In genomic region chr5:14722923-14723322, GRCh38 we compare ENCODE assay signal across 19 cellular contexts.
"Had no signal": no experiment of that assay in that cellular context is flagged by ENCODE, and none has a peak within 500 bp of the region (broad histone marks: within the 10 kb centered on the region; RNA-seq: fewer than 3 reads in every experiment).

No MANE protein-coding gene starts in this region.

- H3K4me1 ChIP-seq: thyroid gland had no signal

- DNase-seq: cortex of kidney; effector memory CD4-positive, alpha-beta T cell; heart left ventricle; hippocampal formation; kidney glomerular epithelial cell; mammary epithelial cell; natural killer cell; posterior cingulate gyrus; small intestine; stimulated activated CD4-positive, alpha-beta T cell treated with anti-CD3 and anti-CD28 coated beads, Interleukin-12 subunit alpha, Interleukin-12 subunit beta, amount 100 ng/mL, for 4 hours; stimulated activated CD4-positive, alpha-beta T cell treated with anti-CD3 and anti-CD28 coated beads, Interleukin-2, amount 100 ng/mL, for 48 hours; stimulated activated naive CD8-positive, alpha-beta T cell treated with anti-CD3 and anti-CD28 coated beads, Interleukin-15, Interleukin-2, amounts not matched to agents 100 U/mL and 50 U/mL, for 24 hours; thyroid gland; uterus had no signal

- H3K36me3 ChIP-seq: right atrium auricular region, uterus had no signal

- H3K4me3 Mint-ChIP-seq: natural killer cell, neural crest cell, type B pancreatic cell had no signal

- H3K9me3 ChIP-seq: heart left ventricle, right atrium auricular region, suprapubic skin, thyroid gland, uterus had no signal

- H3K36me3 Mint-ChIP-seq: natural killer cell had no signal

- H3K27ac Mint-ChIP-seq: natural killer cell, type B pancreatic cell had no signal

- H3K4me3 ChIP-seq: heart left ventricle, right atrium auricular region, suprapubic skin, thyroid gland, uterus had no signal

- H3K27me3 ChIP-seq: heart left ventricle, right atrium auricular region, suprapubic skin, thyroid gland, uterus had no signal

- H3K9me3 Mint-ChIP-seq: natural killer cell, type B pancreatic cell had no signal

- H3K27ac ChIP-seq: heart left ventricle, right atrium auricular region, suprapubic skin, thyroid gland, uterus had no signal

- ATAC-seq: esophagus mucosa, heart left ventricle, natural killer cell had no signal

- H3K27me3 Mint-ChIP-seq: type B pancreatic cell had no signal
